1 cellular context compared by ENCODE assay signal in the genomic region with DNA sequence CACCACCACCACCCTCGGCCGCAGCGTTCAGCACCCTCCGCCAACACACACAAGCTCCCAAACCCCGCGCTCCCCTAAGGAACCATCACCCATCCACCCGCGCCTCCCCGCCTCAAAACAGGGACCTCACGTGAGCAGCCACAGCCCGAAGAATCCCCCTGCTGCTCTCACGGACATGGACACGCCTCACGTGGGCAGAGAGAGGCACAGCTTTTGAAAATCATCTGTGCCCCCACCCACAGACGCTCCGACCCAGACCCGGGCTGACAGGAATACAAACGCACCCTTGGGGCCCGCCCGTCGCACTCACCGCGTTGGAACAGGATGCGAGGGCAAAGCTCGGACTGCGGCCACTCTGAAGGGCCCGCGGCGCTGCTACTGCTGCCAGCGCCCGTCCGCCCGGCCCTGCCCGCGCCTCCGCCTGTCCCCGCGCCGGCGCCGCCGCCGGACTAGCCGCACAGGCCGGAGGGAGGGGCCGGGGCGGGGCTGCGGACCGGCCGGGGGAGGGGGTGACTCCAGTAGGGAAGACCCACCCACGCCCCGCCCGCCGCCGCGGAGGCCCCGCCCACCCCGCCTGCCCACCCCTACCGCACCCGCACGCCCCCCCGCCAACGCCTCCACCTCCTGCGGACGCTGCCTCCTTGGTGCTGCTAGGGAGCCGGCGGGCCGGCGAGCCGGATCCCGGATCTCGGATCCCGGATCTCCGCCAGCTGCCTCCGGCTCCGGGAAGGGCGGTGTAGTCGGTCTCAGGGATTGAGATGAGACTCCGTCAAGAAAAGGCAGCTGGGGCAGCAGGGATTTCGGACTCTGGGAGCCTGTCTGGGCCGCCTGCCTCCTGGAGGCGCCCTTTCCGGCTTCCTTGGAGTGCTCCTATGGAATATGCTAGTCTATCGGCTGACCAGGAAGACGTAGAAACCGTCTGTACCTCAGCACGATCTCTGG.
A peak's percentile ranks its signal among the peaks of the same experiment; 100 is the strongest.
TF ChIP-seq lines count a peak whose summit lies in the region.

A gene (minus strand): TSS at position 461 of the 942 bp plus-strand sequence. CDS start 8,246 bp downstream, outside the sequence.

TF ChIP-seq in GM12878, 131 proteins besides CTCF, POLR2A, EP300 and RAD21 (continued from another document and continues in another):
- TF ChIP-seq, protein P1, sequence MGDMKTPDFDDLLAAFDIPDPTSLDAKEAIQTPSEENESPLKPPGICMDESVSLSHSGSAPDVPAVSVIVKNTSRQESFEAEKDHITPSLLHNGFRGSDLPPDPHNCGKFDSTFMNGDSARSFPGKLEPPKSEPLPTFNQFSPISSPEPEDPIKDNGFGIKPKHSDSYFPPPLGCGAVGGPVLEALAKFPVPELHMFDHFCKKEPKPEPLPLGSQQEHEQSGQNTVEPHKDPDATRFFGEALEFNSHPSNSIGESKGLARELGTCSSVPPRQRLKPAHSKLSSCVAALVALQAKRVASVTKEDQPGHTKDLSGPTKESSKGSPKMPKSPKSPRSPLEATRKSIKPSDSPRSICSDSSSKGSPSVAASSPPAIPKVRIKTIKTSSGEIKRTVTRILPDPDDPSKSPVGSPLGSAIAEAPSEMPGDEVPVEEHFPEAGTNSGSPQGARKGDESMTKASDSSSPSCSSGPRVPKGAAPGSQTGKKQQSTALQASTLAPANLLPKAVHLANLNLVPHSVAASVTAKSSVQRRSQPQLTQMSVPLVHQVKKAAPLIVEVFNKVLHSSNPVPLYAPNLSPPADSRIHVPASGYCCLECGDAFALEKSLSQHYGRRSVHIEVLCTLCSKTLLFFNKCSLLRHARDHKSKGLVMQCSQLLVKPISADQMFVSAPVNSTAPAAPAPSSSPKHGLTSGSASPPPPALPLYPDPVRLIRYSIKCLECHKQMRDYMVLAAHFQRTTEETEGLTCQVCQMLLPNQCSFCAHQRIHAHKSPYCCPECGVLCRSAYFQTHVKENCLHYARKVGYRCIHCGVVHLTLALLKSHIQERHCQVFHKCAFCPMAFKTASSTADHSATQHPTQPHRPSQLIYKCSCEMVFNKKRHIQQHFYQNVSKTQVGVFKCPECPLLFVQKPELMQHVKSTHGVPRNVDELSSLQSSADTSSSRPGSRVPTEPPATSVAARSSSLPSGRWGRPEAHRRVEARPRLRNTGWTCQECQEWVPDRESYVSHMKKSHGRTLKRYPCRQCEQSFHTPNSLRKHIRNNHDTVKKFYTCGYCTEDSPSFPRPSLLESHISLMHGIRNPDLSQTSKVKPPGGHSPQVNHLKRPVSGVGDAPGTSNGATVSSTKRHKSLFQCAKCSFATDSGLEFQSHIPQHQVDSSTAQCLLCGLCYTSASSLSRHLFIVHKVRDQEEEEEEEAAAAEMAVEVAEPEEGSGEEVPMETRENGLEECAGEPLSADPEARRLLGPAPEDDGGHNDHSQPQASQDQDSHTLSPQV (IDR thresholded peaks at IDR 0.05), result no peak
- TF ChIP-seq, protein P2, sequence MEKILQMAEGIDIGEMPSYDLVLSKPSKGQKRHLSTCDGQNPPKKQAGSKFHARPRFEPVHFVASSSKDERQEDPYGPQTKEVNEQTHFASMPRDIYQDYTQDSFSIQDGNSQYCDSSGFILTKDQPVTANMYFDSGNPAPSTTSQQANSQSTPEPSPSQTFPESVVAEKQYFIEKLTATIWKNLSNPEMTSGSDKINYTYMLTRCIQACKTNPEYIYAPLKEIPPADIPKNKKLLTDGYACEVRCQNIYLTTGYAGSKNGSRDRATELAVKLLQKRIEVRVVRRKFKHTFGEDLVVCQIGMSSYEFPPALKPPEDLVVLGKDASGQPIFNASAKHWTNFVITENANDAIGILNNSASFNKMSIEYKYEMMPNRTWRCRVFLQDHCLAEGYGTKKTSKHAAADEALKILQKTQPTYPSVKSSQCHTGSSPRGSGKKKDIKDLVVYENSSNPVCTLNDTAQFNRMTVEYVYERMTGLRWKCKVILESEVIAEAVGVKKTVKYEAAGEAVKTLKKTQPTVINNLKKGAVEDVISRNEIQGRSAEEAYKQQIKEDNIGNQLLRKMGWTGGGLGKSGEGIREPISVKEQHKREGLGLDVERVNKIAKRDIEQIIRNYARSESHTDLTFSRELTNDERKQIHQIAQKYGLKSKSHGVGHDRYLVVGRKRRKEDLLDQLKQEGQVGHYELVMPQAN (conservative IDR thresholded peaks at IDR 0.05), result 0 out of 2 replicates have a peak, but pooled peaks have one; percentile 58
- no peak for TF ChIP-seq CEBPB (IDR thresholded peaks at IDR 0.05; ENCODE audit: borderline replicate concordance in 1 of 2, low read depth in 2 of 2, low read length in 2 of 2)
- TF ChIP-seq WRNIP1 (IDR thresholded peaks at IDR 0.05; ENCODE audit: borderline replicate concordance, low read depth, low read length), result no peak
- peak; percentile 45; the same call in 1 of the 2 replicates for TF ChIP-seq LARP7 (IDR thresholded peaks at IDR 0.05)
- no peak for TF ChIP-seq ZNF24 (IDR thresholded peaks at IDR 0.05)
- no peak for TF ChIP-seq PAX8 (IDR thresholded peaks at IDR 0.05)
- no peak for TF ChIP-seq ZBED1 (IDR thresholded peaks at IDR 0.05; ENCODE audit: borderline replicate concordance)
- no peak for TF ChIP-seq ZNF384 (IDR thresholded peaks at IDR 0.05; ENCODE audit: borderline replicate concordance, low read depth, low read length)
- TF ChIP-seq, protein P3, sequence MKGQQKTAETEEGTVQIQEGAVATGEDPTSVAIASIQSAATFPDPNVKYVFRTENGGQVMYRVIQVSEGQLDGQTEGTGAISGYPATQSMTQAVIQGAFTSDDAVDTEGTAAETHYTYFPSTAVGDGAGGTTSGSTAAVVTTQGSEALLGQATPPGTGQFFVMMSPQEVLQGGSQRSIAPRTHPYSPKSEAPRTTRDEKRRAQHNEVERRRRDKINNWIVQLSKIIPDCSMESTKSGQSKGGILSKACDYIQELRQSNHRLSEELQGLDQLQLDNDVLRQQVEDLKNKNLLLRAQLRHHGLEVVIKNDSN (IDR thresholded peaks at IDR 0.05; ENCODE audit: borderline replicate concordance, extremely low read length, insufficient read depth, low read depth, low read length), result peak; percentile 53
- TF ChIP-seq HDAC6 (IDR thresholded peaks at IDR 0.05; ENCODE audit: unreplicated experiment), result no peak
- TF ChIP-seq, protein P4, sequence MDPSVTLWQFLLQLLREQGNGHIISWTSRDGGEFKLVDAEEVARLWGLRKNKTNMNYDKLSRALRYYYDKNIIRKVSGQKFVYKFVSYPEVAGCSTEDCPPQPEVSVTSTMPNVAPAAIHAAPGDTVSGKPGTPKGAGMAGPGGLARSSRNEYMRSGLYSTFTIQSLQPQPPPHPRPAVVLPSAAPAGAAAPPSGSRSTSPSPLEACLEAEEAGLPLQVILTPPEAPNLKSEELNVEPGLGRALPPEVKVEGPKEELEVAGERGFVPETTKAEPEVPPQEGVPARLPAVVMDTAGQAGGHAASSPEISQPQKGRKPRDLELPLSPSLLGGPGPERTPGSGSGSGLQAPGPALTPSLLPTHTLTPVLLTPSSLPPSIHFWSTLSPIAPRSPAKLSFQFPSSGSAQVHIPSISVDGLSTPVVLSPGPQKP (IDR thresholded peaks at IDR 0.05; ENCODE audit: low read depth, low read length), result no peak
- 0 out of 2 replicates have a peak, but pooled peaks have one; percentile 29 for TF ChIP-seq SMARCA5 (IDR thresholded peaks at IDR 0.05)
- peak in 1 of 2 experiments; percentile 30; a peak in 1 of 4 replicates for TF ChIP-seq IKZF2 (IDR thresholded peaks at IDR 0.05)
- TF ChIP-seq, protein P5, sequence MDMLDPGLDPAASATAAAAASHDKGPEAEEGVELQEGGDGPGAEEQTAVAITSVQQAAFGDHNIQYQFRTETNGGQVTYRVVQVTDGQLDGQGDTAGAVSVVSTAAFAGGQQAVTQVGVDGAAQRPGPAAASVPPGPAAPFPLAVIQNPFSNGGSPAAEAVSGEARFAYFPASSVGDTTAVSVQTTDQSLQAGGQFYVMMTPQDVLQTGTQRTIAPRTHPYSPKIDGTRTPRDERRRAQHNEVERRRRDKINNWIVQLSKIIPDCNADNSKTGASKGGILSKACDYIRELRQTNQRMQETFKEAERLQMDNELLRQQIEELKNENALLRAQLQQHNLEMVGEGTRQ (IDR thresholded peaks at IDR 0.05; ENCODE audit: borderline replicate concordance, low read depth, low read length), result no peak; the same call in 1 of the 2 replicates
- no peak for TF ChIP-seq NFIC (IDR thresholded peaks at IDR 0.05; ENCODE audit: low read depth, low read length)
- no peak for TF ChIP-seq SRF (IDR thresholded peaks at IDR 0.05; ENCODE audit: low read depth in 2 of 2, low read length in 2 of 2)
- TF ChIP-seq MTA2 (IDR thresholded peaks at IDR 0.05; ENCODE audit: low read depth), result no peak
- no peak for TF ChIP-seq RFX5 (IDR thresholded peaks at IDR 0.05; ENCODE audit: low read depth, low read length)
- TF ChIP-seq PAX5 (IDR thresholded peaks at IDR 0.05; ENCODE audit: borderline replicate concordance, low read depth, low read length), result no peak
- TF ChIP-seq, protein P6, sequence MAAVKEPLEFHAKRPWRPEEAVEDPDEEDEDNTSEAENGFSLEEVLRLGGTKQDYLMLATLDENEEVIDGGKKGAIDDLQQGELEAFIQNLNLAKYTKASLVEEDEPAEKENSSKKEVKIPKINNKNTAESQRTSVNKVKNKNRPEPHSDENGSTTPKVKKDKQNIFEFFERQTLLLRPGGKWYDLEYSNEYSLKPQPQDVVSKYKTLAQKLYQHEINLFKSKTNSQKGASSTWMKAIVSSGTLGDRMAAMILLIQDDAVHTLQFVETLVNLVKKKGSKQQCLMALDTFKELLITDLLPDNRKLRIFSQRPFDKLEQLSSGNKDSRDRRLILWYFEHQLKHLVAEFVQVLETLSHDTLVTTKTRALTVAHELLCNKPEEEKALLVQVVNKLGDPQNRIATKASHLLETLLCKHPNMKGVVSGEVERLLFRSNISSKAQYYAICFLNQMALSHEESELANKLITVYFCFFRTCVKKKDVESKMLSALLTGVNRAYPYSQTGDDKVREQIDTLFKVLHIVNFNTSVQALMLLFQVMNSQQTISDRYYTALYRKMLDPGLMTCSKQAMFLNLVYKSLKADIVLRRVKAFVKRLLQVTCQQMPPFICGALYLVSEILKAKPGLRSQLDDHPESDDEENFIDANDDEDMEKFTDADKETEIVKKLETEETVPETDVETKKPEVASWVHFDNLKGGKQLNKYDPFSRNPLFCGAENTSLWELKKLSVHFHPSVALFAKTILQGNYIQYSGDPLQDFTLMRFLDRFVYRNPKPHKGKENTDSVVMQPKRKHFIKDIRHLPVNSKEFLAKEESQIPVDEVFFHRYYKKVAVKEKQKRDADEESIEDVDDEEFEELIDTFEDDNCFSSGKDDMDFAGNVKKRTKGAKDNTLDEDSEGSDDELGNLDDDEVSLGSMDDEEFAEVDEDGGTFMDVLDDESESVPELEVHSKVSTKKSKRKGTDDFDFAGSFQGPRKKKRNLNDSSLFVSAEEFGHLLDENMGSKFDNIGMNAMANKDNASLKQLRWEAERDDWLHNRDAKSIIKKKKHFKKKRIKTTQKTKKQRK (IDR thresholded peaks at IDR 0.05; ENCODE audit: low read depth, low read length), result no peak
- no peak for TF ChIP-seq ESRRA (IDR thresholded peaks at IDR 0.05; ENCODE audit: low read length)
- peak; percentile 57 for TF ChIP-seq GATAD2B (conservative IDR thresholded peaks at IDR 0.05; ENCODE audit: low read depth)
- no peak for TF ChIP-seq HDGF (IDR thresholded peaks at IDR 0.05)
- TF ChIP-seq, protein P7, sequence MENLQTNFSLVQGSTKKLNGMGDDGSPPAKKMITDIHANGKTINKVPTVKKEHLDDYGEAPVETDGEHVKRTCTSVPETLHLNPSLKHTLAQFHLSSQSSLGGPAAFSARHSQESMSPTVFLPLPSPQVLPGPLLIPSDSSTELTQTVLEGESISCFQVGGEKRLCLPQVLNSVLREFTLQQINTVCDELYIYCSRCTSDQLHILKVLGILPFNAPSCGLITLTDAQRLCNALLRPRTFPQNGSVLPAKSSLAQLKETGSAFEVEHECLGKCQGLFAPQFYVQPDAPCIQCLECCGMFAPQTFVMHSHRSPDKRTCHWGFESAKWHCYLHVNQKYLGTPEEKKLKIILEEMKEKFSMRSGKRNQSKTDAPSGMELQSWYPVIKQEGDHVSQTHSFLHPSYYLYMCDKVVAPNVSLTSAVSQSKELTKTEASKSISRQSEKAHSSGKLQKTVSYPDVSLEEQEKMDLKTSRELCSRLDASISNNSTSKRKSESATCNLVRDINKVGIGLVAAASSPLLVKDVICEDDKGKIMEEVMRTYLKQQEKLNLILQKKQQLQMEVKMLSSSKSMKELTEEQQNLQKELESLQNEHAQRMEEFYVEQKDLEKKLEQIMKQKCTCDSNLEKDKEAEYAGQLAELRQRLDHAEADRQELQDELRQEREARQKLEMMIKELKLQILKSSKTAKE (IDR thresholded peaks at IDR 0.05; ENCODE audit: low read depth, poor library complexity, severe bottlenecking), result no peak
- TF ChIP-seq, protein P8, sequence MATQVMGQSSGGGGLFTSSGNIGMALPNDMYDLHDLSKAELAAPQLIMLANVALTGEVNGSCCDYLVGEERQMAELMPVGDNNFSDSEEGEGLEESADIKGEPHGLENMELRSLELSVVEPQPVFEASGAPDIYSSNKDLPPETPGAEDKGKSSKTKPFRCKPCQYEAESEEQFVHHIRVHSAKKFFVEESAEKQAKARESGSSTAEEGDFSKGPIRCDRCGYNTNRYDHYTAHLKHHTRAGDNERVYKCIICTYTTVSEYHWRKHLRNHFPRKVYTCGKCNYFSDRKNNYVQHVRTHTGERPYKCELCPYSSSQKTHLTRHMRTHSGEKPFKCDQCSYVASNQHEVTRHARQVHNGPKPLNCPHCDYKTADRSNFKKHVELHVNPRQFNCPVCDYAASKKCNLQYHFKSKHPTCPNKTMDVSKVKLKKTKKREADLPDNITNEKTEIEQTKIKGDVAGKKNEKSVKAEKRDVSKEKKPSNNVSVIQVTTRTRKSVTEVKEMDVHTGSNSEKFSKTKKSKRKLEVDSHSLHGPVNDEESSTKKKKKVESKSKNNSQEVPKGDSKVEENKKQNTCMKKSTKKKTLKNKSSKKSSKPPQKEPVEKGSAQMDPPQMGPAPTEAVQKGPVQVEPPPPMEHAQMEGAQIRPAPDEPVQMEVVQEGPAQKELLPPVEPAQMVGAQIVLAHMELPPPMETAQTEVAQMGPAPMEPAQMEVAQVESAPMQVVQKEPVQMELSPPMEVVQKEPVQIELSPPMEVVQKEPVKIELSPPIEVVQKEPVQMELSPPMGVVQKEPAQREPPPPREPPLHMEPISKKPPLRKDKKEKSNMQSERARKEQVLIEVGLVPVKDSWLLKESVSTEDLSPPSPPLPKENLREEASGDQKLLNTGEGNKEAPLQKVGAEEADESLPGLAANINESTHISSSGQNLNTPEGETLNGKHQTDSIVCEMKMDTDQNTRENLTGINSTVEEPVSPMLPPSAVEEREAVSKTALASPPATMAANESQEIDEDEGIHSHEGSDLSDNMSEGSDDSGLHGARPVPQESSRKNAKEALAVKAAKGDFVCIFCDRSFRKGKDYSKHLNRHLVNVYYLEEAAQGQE (IDR thresholded peaks at IDR 0.05; ENCODE audit: low read depth, low read length), result no peak
- no peak for TF ChIP-seq YY1 (IDR thresholded peaks at IDR 0.05; ENCODE audit: low read depth, low read length)
- no peak for TF ChIP-seq NR2C1 (IDR thresholded peaks at IDR 0.05)
